Comparison of ENCODE assay signal across 8 cellular contexts in the genomic region with DNA sequence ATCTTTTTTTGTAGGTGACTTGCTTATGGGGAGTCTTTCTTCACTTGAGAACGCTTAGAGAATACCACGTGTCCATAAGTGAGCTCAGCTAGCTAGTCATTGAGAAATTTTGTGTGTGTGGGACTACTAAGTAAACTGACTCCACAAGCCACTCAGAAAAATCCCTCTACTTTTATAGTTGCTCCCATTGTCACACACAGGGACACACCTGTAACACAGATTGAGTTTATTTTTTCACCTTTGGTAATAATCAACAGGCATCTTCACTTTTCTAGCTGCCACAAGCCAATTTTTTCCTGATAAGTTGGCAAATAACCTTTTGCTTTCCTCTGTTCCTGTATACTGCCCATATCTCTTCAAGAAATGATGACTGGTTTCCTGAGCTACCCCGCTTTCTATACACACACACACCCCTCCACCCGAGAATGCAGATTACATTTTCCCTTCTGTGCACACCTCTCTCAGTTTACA. TPM values are rescaled to one million over a fixed set of nuclear protein-coding genes. Genes with fewer than 3 reads are reported as not detected.
DNase-seq lines count a peak whose midpoint lies in the region; ATAC-seq and TF ChIP-seq lines count a peak whose summit lies in the region.

No MANE protein-coding gene starts in this region.

- H3K36me3 ChIP-seq in ACC112 (ENCODE audit: insufficient read depth, low read length) = peaks cover 20% of the 10 kb centered on the region; the same call in 1 of the 2 replicates
- peaks cover 67% of the 10 kb centered on the region for H3K36me3 ChIP-seq in OCI-LY7 (ENCODE audit: insufficient read depth, low read length)

- H3K4me3 Mint-ChIP-seq in chondrocyte (ENCODE audit: unreplicated experiment) = peak overlapping the region; percentile 77
- H3K4me3 Mint-ChIP-seq in mesothelial cell of epicardium = peak overlapping the region; percentile 74

- no peaks in the 10 kb centered on the region for H3K27me3 Mint-ChIP-seq in chondrocyte (ENCODE audit: low read depth)
- no peaks in the 10 kb centered on the region for H3K27me3 Mint-ChIP-seq in mesothelial cell of epicardium (ENCODE audit: low read depth)

- H3K79me2 ChIP-seq in ACC112 (ENCODE audit: control insufficient read depth, insufficient read depth, low read length, unreplicated experiment) (peaks cover 88% of the 10 kb centered on the region), OCI-LY7 (ENCODE audit: insufficient read depth, low read depth, low read length) (peaks cover 88% of the 10 kb centered on the region)

- no peak for TF ChIP-seq CTCF in GM10248 (IDR thresholded peaks at IDR 0.05; ENCODE audit: control extremely low read depth, extremely low read depth, low read depth, missing control alignments)
- no peak for TF ChIP-seq CTCF in OCI-LY7 (conservative IDR thresholded peaks at IDR 0.05; ENCODE audit: low read length)
- TF ChIP-seq CTCF in chondrocyte (IDR thresholded peaks at IDR 0.05) = no peak
- TF ChIP-seq CTCF in mesothelial cell of epicardium (IDR thresholded peaks at IDR 0.05; ENCODE audit: unreplicated experiment) = no peak

- H3K4me3 ChIP-seq in ACC112 (ENCODE audit: low read depth, low read length) (peak overlapping the region; percentile 90), OCI-LY7 (ENCODE audit: low read depth, low read length, poor library complexity, severe bottlenecking) (peak overlapping the region; percentile 78)

- peaks cover 21% of the 10 kb centered on the region for H3K36me3 Mint-ChIP-seq in chondrocyte (ENCODE audit: low read depth)
- H3K36me3 Mint-ChIP-seq in mesothelial cell of epicardium = peaks cover 2% of the 10 kb centered on the region

- H4K20me1 ChIP-seq in OCI-LY7 (ENCODE audit: insufficient read depth, low read length) = peaks cover 69% of the 10 kb centered on the region

- POLR2A ChIA-PET in GM10248 (lab: Yijun Ruan, JAX) (no interaction called here), OCI-LY7 (lab: Charles Lee) (interaction anchor here (0.6 to 2.8 kb wide), 10 partner anchors 10 to 343 kb away, joined by 3 to 16 read pairs (median 4); partner anchors contain the start of genes EIF2A and SERP1)

- BruUV-seq in OCI-LY7 (replicated peaks; lab: Mats Ljungman, UMichigan) = no TSS peak

- peak overlapping the region; percentile 89 for H3K4me2 ChIP-seq in OCI-LY7 (ENCODE audit: low read length)

- H3K27me3 ChIP-seq in ACC112 (ENCODE audit: insufficient read depth, low read length) = no peaks in the 10 kb centered on the region

- ATAC-seq in sciatic nerve (no peak), HG03039 (IDR thresholded peaks at IDR 0.05; ENCODE audit: unreplicated experiment) (no peak)

- CTCF ChIA-PET in GM10248 (lab: Yijun Ruan, JAX) (interaction anchor here (0.8 to 6.0 kb wide), 6 partner anchors 6 to 173 kb away, joined by 3 to 31 read pairs (median 4); no protein-coding TSS in a partner anchor), OCI-LY7 (lab: Charles Lee; ENCODE audit: unreplicated experiment) (interaction anchor here (0.5 kb wide), 1 partner anchor 315 kb away, joined by 3 read pairs; no protein-coding TSS in a partner anchor)

- H3K9me3 Mint-ChIP-seq in chondrocyte (ENCODE audit: low read depth) = no peaks in the 10 kb centered on the region
- H3K9me3 Mint-ChIP-seq in mesothelial cell of epicardium = no peaks in the 10 kb centered on the region

- H3K9me2 ChIP-seq in OCI-LY7 (ENCODE audit: insufficient read depth, low read length) = no peaks in the 10 kb centered on the region

- H3K4me1 ChIP-seq in ACC112 (ENCODE audit: control insufficient read depth, insufficient read depth, low read length, unreplicated experiment) (peaks cover 32% of the 10 kb centered on the region), OCI-LY7 (ENCODE audit: insufficient read depth, low read length, poor library complexity, severe bottlenecking) (peaks cover 17% of the 10 kb centered on the region)

- H3K27ac ChIP-seq in ACC112 (ENCODE audit: low read depth, low read length) (peak overlapping the region; percentile 45), OCI-LY7 (ENCODE audit: low read depth, low read length, poor library complexity, severe bottlenecking) (no peak overlapping the region)

- no peaks in the 10 kb centered on the region for H3K9me3 ChIP-seq in OCI-LY7 (ENCODE audit: low read length)

- intact Hi-C loops in OCI-LY7 (cut with micrococcal nuclease; ENCODE audit: unreplicated experiment) (loop anchor here (10.0 kb wide), 1 partner anchor 438 kb away; the partner anchor contains the start of gene PFN2), sciatic nerve (cut with DNase I) (no loop called here)

- DNase-seq in GM10248 (ENCODE audit: extremely low spot score) = peak; percentile 15
- peak; percentile 29 for DNase-seq in OCI-LY7 (ENCODE audit: low spot score)
- DNase-seq in chondrocyte (ENCODE audit: low spot score) = no peak
- DNase-seq in mesothelial cell of epicardium (ENCODE audit: low spot score in 2 of 2, unreplicated experiment in 2 of 2) = no peak
- DNase-seq in sciatic nerve (ENCODE audit: low spot score) = no peak
- DNase-seq in DMS153 treated with DMSO at 0.1 percent for 48 hours (lab: John Stamatoyannopoulos, UW; ENCODE audit: unreplicated experiment) = no peak

- H2AFZ ChIP-seq in ACC112 (ENCODE audit: low read length, unreplicated experiment) = no peak overlapping the region
- no peak overlapping the region for H2AFZ ChIP-seq in OCI-LY7 (ENCODE audit: low read length)

- H3K4me1 Mint-ChIP-seq in chondrocyte (ENCODE audit: low read depth) (peaks cover 48% of the 10 kb centered on the region), mesothelial cell of epicardium (peaks cover 53% of the 10 kb centered on the region)

- peak overlapping the region; percentile 65 for H3K27ac Mint-ChIP-seq in chondrocyte (ENCODE audit: unreplicated experiment)
- H3K27ac Mint-ChIP-seq in mesothelial cell of epicardium = peak overlapping the region; percentile 67

RNA-seq across cellular contexts. Expression of gene TSC22D2, which starts 4.5 kb away (rescaled TPM):
- 5.9 and 6.2 TPM in 2 replicates for total RNA-seq in OCI-LY7 (2014; rRNA removed; shearing (Covaris generic))
- total RNA-seq in OCI-LY7 (2022) (24.2 and 24.9 TPM in 2 replicates), chondrocyte (39.8 to 48.2 TPM (median 42.9 TPM) in 3 replicates), mesothelial cell of epicardium (68.7 to 73.2 TPM (median 71.2 TPM) in 3 replicates), sciatic nerve (30.6 TPM)

Comparison
In these comparisons a context has a peak if more than half of its experiments do, and no peak if none do; other contexts are left out.
1. DNase-seq: peak in GM10248 (single experiment) and OCI-LY7 (single experiment); none in chondrocyte (single experiment), mesothelial cell of epicardium (0 of 2), sciatic nerve (single experiment) and DMS153 treated with DMSO at 0.1 percent for 48 hours (single experiment).